ENCODE assay signal across 8 cellular contexts in the genomic region with DNA sequence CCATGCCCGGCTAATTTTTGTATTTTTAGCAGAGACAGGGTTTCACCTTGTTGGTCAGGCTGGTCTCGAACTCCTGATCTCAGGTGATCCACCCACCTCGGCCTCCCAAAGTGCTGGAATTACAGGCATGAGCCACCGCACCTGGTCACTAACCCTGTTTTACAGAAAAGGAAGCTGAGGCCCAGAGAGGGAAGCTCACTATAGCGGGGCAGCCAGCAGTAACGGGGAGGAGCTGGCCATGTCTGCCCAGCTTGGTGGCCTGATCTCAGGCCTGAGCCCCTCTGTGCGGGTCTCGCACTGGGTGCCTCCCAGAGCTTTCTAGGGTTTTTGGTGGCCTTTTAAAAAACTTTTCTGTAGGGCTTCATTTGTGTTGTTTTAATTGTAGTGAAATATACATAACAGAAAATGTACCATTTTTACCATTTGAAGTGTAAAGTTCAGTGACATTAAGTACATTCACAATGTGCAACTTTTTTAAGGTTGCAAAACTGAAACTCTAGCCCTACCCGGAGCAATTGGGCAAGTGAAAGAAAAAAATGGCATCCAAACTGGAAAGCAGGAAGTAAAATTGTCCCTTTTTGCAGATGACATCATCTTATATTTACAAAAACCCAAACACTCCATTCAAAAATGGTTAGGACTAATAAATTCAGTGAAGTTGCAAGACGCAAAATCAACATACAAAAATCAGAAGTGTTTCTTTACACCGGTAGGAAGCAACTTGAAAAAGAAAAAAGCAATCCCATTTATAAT. TPM values are rescaled to one million over a fixed set of nuclear protein-coding genes. Genes with fewer than 3 reads are reported as not detected.
DNase-seq lines count a peak whose midpoint lies in the region; ATAC-seq and TF ChIP-seq lines count a peak whose summit lies in the region.

No MANE protein-coding gene starts in this region.

- H3K4me3 ChIP-seq in OCI-LY7 (ENCODE audit: low read depth, low read length, poor library complexity, severe bottlenecking), result peak overlapping the region; percentile 65
- peak overlapping the region in 2 of 4 donors; percentile 43 to 51 for H3K4me3 ChIP-seq in tibial nerve

- H3K4me3 Mint-ChIP-seq in activated T-cell treated with anti-CD3 and anti-CD28 coated beads, Interleukin-2, amount 50 U/mL, for 24 hours, result peak overlapping the region; percentile 82
- H3K4me3 Mint-ChIP-seq in dendritic cell treated with granulocyte-macrophage colony-stimulating factor and Interleukin-4, amounts not matched to agents 40 ng/mL and 50 ng/mL, for 4 days, result peak overlapping the region; percentile 70
- peak overlapping the region; percentile 93 for H3K4me3 Mint-ChIP-seq in stimulated activated memory B cell treated with anti-CD40 and anti-IgM and Interleukin-4, amounts not matched to agents 10 μg/mL and 1 μg/mL and 100 μg/mL, for 72 hours

- intact Hi-C loops in OCI-LY7 (cut with micrococcal nuclease; ENCODE audit: unreplicated experiment), result loop anchor here (1.0 kb wide), 3 partner anchors 16 to 189 kb away; no protein-coding TSS in a partner anchor
- intact Hi-C loops in dendritic cell treated with granulocyte-macrophage colony-stimulating factor and Interleukin-4, amounts not matched to agents 40 ng/mL and 50 ng/mL, for 4 days (cut with micrococcal nuclease), result loop anchor here (2.0 to 10.0 kb wide), 2 partner anchors 43 to 187 kb away; no protein-coding TSS in a partner anchor

- WGBS in tibial nerve, 2 donors, result 69 to 72% methylated on average over 11 of the region's 11 CpGs

- H3K4me2 ChIP-seq in OCI-LY7 (ENCODE audit: low read length), result peak overlapping the region; percentile 91

- no peak overlapping the region for H3K27ac Mint-ChIP-seq in activated T-cell treated with anti-CD3 and anti-CD28 coated beads, Interleukin-2, amount 50 U/mL, for 24 hours
- peak overlapping the region; percentile 91 for H3K27ac Mint-ChIP-seq in dendritic cell treated with granulocyte-macrophage colony-stimulating factor and Interleukin-4, amounts not matched to agents 40 ng/mL and 50 ng/mL, for 4 days
- H3K27ac Mint-ChIP-seq in stimulated activated memory B cell treated with anti-CD40 and anti-IgM and Interleukin-4, amounts not matched to agents 10 μg/mL and 1 μg/mL and 100 μg/mL, for 72 hours, result peak overlapping the region; percentile 98

- peaks cover 0 to 26% of the 10 kb centered on the region in 2 donors for H3K27me3 ChIP-seq in tibial nerve

- H3K9me2 ChIP-seq in OCI-LY7 (ENCODE audit: insufficient read depth, low read length), result no peaks in the 10 kb centered on the region

- H3K4me1 ChIP-seq in OCI-LY7 (ENCODE audit: insufficient read depth, low read length, poor library complexity, severe bottlenecking) (peaks cover 32% of the 10 kb centered on the region), tibial nerve (peaks cover 0 to 10% (median 0%) of the 10 kb centered on the region in 4 donors)

- H3K36me3 Mint-ChIP-seq in activated T-cell treated with anti-CD3 and anti-CD28 coated beads, Interleukin-2, amount 50 U/mL, for 24 hours (ENCODE audit: low read depth), result no peaks in the 10 kb centered on the region
- peaks cover 7% of the 10 kb centered on the region for H3K36me3 Mint-ChIP-seq in dendritic cell treated with granulocyte-macrophage colony-stimulating factor and Interleukin-4, amounts not matched to agents 40 ng/mL and 50 ng/mL, for 4 days (ENCODE audit: low read depth)
- no peaks in the 10 kb centered on the region for H3K36me3 Mint-ChIP-seq in stimulated activated memory B cell treated with anti-CD40 and anti-IgM and Interleukin-4, amounts not matched to agents 10 μg/mL and 1 μg/mL and 100 μg/mL, for 72 hours

- H3K4me1 Mint-ChIP-seq in activated T-cell treated with anti-CD3 and anti-CD28 coated beads, Interleukin-2, amount 50 U/mL, for 24 hours (ENCODE audit: low read depth), result peaks cover 29% of the 10 kb centered on the region
- peaks cover 61% of the 10 kb centered on the region for H3K4me1 Mint-ChIP-seq in dendritic cell treated with granulocyte-macrophage colony-stimulating factor and Interleukin-4, amounts not matched to agents 40 ng/mL and 50 ng/mL, for 4 days (ENCODE audit: low read depth)
- H3K4me1 Mint-ChIP-seq in stimulated activated memory B cell treated with anti-CD40 and anti-IgM and Interleukin-4, amounts not matched to agents 10 μg/mL and 1 μg/mL and 100 μg/mL, for 72 hours, result peaks cover 31% of the 10 kb centered on the region

- peaks cover 4% of the 10 kb centered on the region for H3K9me3 Mint-ChIP-seq in activated T-cell treated with anti-CD3 and anti-CD28 coated beads, Interleukin-2, amount 50 U/mL, for 24 hours
- H3K9me3 Mint-ChIP-seq in dendritic cell treated with granulocyte-macrophage colony-stimulating factor and Interleukin-4, amounts not matched to agents 40 ng/mL and 50 ng/mL, for 4 days, result peaks cover 21% of the 10 kb centered on the region
- peaks cover 4% of the 10 kb centered on the region for H3K9me3 Mint-ChIP-seq in stimulated activated memory B cell treated with anti-CD40 and anti-IgM and Interleukin-4, amounts not matched to agents 10 μg/mL and 1 μg/mL and 100 μg/mL, for 72 hours

- DNase-seq in activated T-cell treated with anti-CD3 and anti-CD28 coated beads, Interleukin-2, amount 50 U/mL, for 24 hours, result no peak
- DNase-seq in activated T-cell treated with anti-CD3 and anti-CD28 coated beads for 4 hours, result no peak
- peak; percentile 33 for DNase-seq in OCI-LY7 (ENCODE audit: low spot score)
- no peak for DNase-seq in NCI-H82 treated with DMSO at 0.1 percent for 48 hours (lab: John Stamatoyannopoulos, UW; ENCODE audit: unreplicated experiment)
- no peak for DNase-seq in tibial nerve (ENCODE audit: low spot score in 2 of 2)

- TF ChIP-seq CTCF in OCI-LY7 (conservative IDR thresholded peaks at IDR 0.05; ENCODE audit: low read length) (no peak), tibial nerve (IDR thresholded peaks at IDR 0.05) (no peak)

- H3K27me3 Mint-ChIP-seq in activated T-cell treated with anti-CD3 and anti-CD28 coated beads, Interleukin-2, amount 50 U/mL, for 24 hours, result no peaks in the 10 kb centered on the region
- peaks cover 3% of the 10 kb centered on the region for H3K27me3 Mint-ChIP-seq in dendritic cell treated with granulocyte-macrophage colony-stimulating factor and Interleukin-4, amounts not matched to agents 40 ng/mL and 50 ng/mL, for 4 days
- no peaks in the 10 kb centered on the region for H3K27me3 Mint-ChIP-seq in stimulated activated memory B cell treated with anti-CD40 and anti-IgM and Interleukin-4, amounts not matched to agents 10 μg/mL and 1 μg/mL and 100 μg/mL, for 72 hours

- CTCF ChIA-PET in OCI-LY7 (lab: Charles Lee; ENCODE audit: unreplicated experiment), result interaction anchor here (1.0 kb wide), 2 partner anchors 190 to 273 kb away, joined by 3 to 4 read pairs; no protein-coding TSS in a partner anchor

- TF ChIP-seq EP300 in tibial nerve (IDR thresholded peaks at IDR 0.05), result peak in 1 of 2 donors; percentile 50

- peak overlapping the region; percentile 22 for H3K27ac ChIP-seq in OCI-LY7 (ENCODE audit: low read depth, low read length, poor library complexity, severe bottlenecking)
- H3K27ac ChIP-seq in tibial nerve, result peak overlapping the region in 1 of 4 donors; percentile 59

- no peaks in the 10 kb centered on the region for H4K20me1 ChIP-seq in OCI-LY7 (ENCODE audit: insufficient read depth, low read length)

- peak overlapping the region; percentile 96 for H2AFZ ChIP-seq in OCI-LY7 (ENCODE audit: low read length)

- no peak for ATAC-seq in stimulated activated memory B cell treated with anti-CD40 and anti-IgM and Interleukin-4, amounts not matched to agents 10 μg/mL and 1 μg/mL and 100 μg/mL, for 72 hours
- no peak for ATAC-seq in HG02763 (IDR thresholded peaks at IDR 0.05; ENCODE audit: unreplicated experiment)

- POLR2A ChIA-PET in OCI-LY7 (lab: Charles Lee), result interaction anchor here (0.6 to 1.2 kb wide), 4 partner anchors 24 to 297 kb away, joined by 3 to 4 read pairs (median 3); partner anchors contain the start of gene RAC2

- H3K9me3 ChIP-seq in OCI-LY7 (ENCODE audit: low read length) (peaks cover 16% of the 10 kb centered on the region; the same call in 1 of the 2 replicates), tibial nerve (peaks cover 0 to 19% (median 0%) of the 10 kb centered on the region in 4 donors)

- H3K79me2 ChIP-seq in OCI-LY7 (ENCODE audit: insufficient read depth, low read depth, low read length), result no peaks in the 10 kb centered on the region

- TF ChIP-seq POLR2A in tibial nerve (IDR thresholded peaks at IDR 0.05), result no peak

- H3K36me3 ChIP-seq in OCI-LY7 (ENCODE audit: insufficient read depth, low read length) (no peaks in the 10 kb centered on the region), tibial nerve (no peaks in the 10 kb centered on the region)

- no TSS peak for BruUV-seq in OCI-LY7 (replicated peaks; lab: Mats Ljungman, UMichigan)

RNA-seq across cellular contexts. Expression of gene CYTH4, which starts 14.5 kb away (rescaled TPM):
- 20.6 and 35.0 TPM in 2 replicates for total RNA-seq in OCI-LY7 (2014; rRNA removed; shearing (Covaris generic))
- total RNA-seq in OCI-LY7 (2022) (24.8 and 28.1 TPM in 2 replicates), tibial nerve (10 to 100 TPM in 3 of 4 donors, 1 to 10 TPM in 1; 7.7 to 27.3 (median 19.0) TPM)

RNA-seq across cellular contexts. Expression of gene RAC2, which starts 23.8 kb away (rescaled TPM):
- 91.5 and 142 TPM in 2 replicates for total RNA-seq in OCI-LY7 (2014; rRNA removed; shearing (Covaris generic))
- total RNA-seq in OCI-LY7 (2022) (321 and 331 TPM in 2 replicates), tibial nerve (10 to 100 TPM in 1 of 4 donors, 1 to 10 TPM in 3; 6.3 to 18.6 (median 7.8) TPM)

RNA-seq across cellular contexts. Expression of gene SSTR3, which starts 55.6 kb away (rescaled TPM):
- total RNA-seq in OCI-LY7 (2014; rRNA removed; shearing (Covaris generic)), result 0.05 and 0.25 TPM in 2 replicates
- 0.30 TPM in 2 replicates for total RNA-seq in OCI-LY7 (2022)
- not detected for total RNA-seq in tibial nerve

Comparison
In these comparisons a context has a peak if more than half of its experiments do, and no peak if none do; other contexts are left out.
1. RNA of gene RAC2, which starts 23.8 kb away (total RNA-seq): 91.5 to 331 TPM in OCI-LY7; 6.3 to 18.6 TPM in tibial nerve; every median in the first group is over 4 times any median in the second.
2. Peak in every context shown above with its lines, with median percentiles within 50 percentile points of each other: H3K4me3 Mint-ChIP-seq.